In the genomic region with DNA sequence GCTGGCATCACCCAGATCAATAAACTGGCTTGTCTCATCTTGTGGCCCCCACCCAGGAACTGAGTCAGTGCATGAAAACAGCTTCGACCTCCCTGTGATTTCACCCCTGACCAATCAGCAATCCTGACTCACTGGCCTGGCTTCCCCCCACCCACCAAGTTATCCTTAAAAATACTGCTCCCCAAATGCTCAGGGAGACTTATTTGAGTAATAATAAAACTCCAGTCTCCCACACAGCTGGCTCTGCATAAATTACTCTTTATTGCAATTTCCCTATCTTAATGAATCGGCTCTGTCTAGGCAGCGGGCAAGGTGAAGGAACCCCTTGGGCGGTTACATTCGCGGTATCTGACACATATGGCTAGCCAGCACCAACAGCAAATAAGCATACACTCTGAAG, we compare ENCODE assay signal across 18 cellular contexts. TPM values are rescaled to one million over a fixed set of nuclear protein-coding genes. Genes with fewer than 3 reads are reported as not detected.
DNase-seq lines count a peak whose midpoint lies in the region; ATAC-seq, FAIRE-seq and TF ChIP-seq lines count a peak whose summit lies in the region.
"Had no signal": no experiment of that assay in that cellular context is flagged by ENCODE, and none has a peak within 500 bp of the region (broad histone marks: within the 10 kb centered on the region; RNA-seq: fewer than 3 reads in every experiment).

No MANE protein-coding gene starts in this region.

- ATAC-seq in WTC11, result no peak
- ATAC-seq: effector memory CD8-positive, alpha-beta T cell had no signal

- H3K27me3 ChIP-seq in bronchial epithelial cell (ENCODE audit: control insufficient read depth, insufficient read depth, low read length), result no peaks in the 10 kb centered on the region

- no peaks in the 10 kb centered on the region for H3K36me3 ChIP-seq in bronchial epithelial cell (ENCODE audit: control insufficient read depth, insufficient read depth, low read length)

- no peak for DNase-seq in activated CD4-positive, alpha-beta T cell treated with anti-CD3 and anti-CD28 coated beads, Interleukin-2, amount 10 ng/mL, durations not matched to agents 24 days and 14 days
- DNase-seq in activated CD4-positive, alpha-beta T cell treated with anti-CD3 and anti-CD28 coated beads for 1 hour, result no peak
- DNase-seq in H54 (ENCODE audit: insufficient read length, low spot score) (no peak), bronchial epithelial cell (ENCODE audit: low read depth) (peak; percentile 50), WTC11 (ENCODE audit: low spot score) (no peak), cerebellum (ENCODE audit: low spot score) (no peak), A172 (ENCODE audit: low spot score) (no peak)
- DNase-seq in stimulated activated CD4-positive, alpha-beta T cell treated with anti-CD3 and anti-CD28 coated beads, Interleukin-4, amount 100 ng/mL, for 48 hours (ENCODE audit: low read depth in 2 of 2), result peak; percentile 11 to 53
- DNase-seq: DND-41; effector memory CD8-positive, alpha-beta T cell; hippocampal formation; NCI-H187; NCI-H446 treated with DMSO at 0.1 percent for 48 hours; SHP77 treated with DMSO at 0.1 percent for 48 hours had no signal

- FAIRE-seq in H54 (lab: Jason Lieb, UNC) (peak; percentile 48), bronchial epithelial cell (lab: Jason Lieb, UNC) (no peak)
- FAIRE-seq: urothelium cell line had no signal

- H3K9me3 Mint-ChIP-seq in activated CD4-positive, alpha-beta T cell treated with anti-CD3 and anti-CD28 coated beads, Interleukin-2, amount 10 ng/mL, durations not matched to agents 24 days and 14 days, result no peaks in the 10 kb centered on the region
- H3K9me3 Mint-ChIP-seq in WTC11, result peaks cover 4% of the 10 kb centered on the region; the same call in 1 of the 2 replicates
- H3K9me3 Mint-ChIP-seq: CD4-positive, CD25-positive, alpha-beta regulatory T cell; central memory CD8-positive, alpha-beta T cell; effector memory CD8-positive, alpha-beta T cell had no signal

- no peak overlapping the region for H3K27ac Mint-ChIP-seq in activated CD4-positive, alpha-beta T cell treated with anti-CD3 and anti-CD28 coated beads, Interleukin-2, amount 10 ng/mL, durations not matched to agents 24 days and 14 days
- H3K27ac Mint-ChIP-seq in WTC11, result no peak overlapping the region
- H3K27ac Mint-ChIP-seq: CD4-positive, CD25-positive, alpha-beta regulatory T cell; effector memory CD8-positive, alpha-beta T cell had no signal

- CTCF ChIA-PET in WTC11 (lab: Charles Lee), result interaction anchor here (1.1 to 1.9 kb wide), 2 partner anchors 35 kb away, joined by 4 to 5 read pairs; no protein-coding TSS in a partner anchor

- no peaks in the 10 kb centered on the region for H3K36me3 Mint-ChIP-seq in activated CD4-positive, alpha-beta T cell treated with anti-CD3 and anti-CD28 coated beads, Interleukin-2, amount 10 ng/mL, durations not matched to agents 24 days and 14 days (ENCODE audit: low read depth)
- no peaks in the 10 kb centered on the region for H3K36me3 Mint-ChIP-seq in WTC11
- H3K36me3 Mint-ChIP-seq: CD4-positive, CD25-positive, alpha-beta regulatory T cell had no signal

- TF ChIP-seq CTCF in bronchial epithelial cell (IDR thresholded peaks at IDR 0.05; ENCODE audit: insufficient read depth, low read length, severe bottlenecking) (no peak), WTC11 (IDR thresholded peaks at IDR 0.05) (no peak)

- TF ChIP-seq POLR2A in H54 (IDR thresholded peaks at IDR 0.05; ENCODE audit: low read depth, low read length), result no peak

- H3K4me3 Mint-ChIP-seq in activated CD4-positive, alpha-beta T cell treated with anti-CD3 and anti-CD28 coated beads, Interleukin-2, amount 10 ng/mL, durations not matched to agents 24 days and 14 days, result peak overlapping the region; percentile 4
- H3K4me3 Mint-ChIP-seq in WTC11, result no peak overlapping the region
- H3K4me3 Mint-ChIP-seq: CD4-positive, CD25-positive, alpha-beta regulatory T cell; central memory CD8-positive, alpha-beta T cell; effector memory CD8-positive, alpha-beta T cell had no signal

- H3K27me3 Mint-ChIP-seq in activated CD4-positive, alpha-beta T cell treated with anti-CD3 and anti-CD28 coated beads, Interleukin-2, amount 10 ng/mL, durations not matched to agents 24 days and 14 days, result no peaks in the 10 kb centered on the region
- no peaks in the 10 kb centered on the region for H3K27me3 Mint-ChIP-seq in WTC11 (ENCODE audit: low read depth)
- H3K27me3 Mint-ChIP-seq: central memory CD8-positive, alpha-beta T cell had no signal

- intact Hi-C loops in activated CD4-positive, alpha-beta T cell treated with anti-CD3 and anti-CD28 coated beads, Interleukin-2, amount 10 ng/mL, durations not matched to agents 24 days and 14 days (cut with micrococcal nuclease), result no loop called here

- no peak overlapping the region for H3K4me3 ChIP-seq in bronchial epithelial cell (ENCODE audit: low read depth, low read length)

- POLR2A ChIA-PET in WTC11 (lab: Charles Lee), result no interaction called here

- peaks cover 6% of the 10 kb centered on the region for H3K4me1 Mint-ChIP-seq in activated CD4-positive, alpha-beta T cell treated with anti-CD3 and anti-CD28 coated beads, Interleukin-2, amount 10 ng/mL, durations not matched to agents 24 days and 14 days
- H3K4me1 Mint-ChIP-seq in WTC11, result no peaks in the 10 kb centered on the region
- H3K4me1 Mint-ChIP-seq: central memory CD8-positive, alpha-beta T cell had no signal

TF ChIP-seq in WTC11, 78 proteins besides CTCF, POLR2A, EP300 and RAD21:
- TF ChIP-seq SOX15 (CRISPR knock-in tag; IDR thresholded peaks at IDR 0.05) (no peak), PREB (CRISPR knock-in tag; IDR thresholded peaks at IDR 0.05; ENCODE audit: borderline replicate concordance) (no peak), FOXK1 (CRISPR knock-in tag; IDR thresholded peaks at IDR 0.05) (no peak), GABPB1 (CRISPR knock-in tag; IDR thresholded peaks at IDR 0.05) (no peak), CREB1 (CRISPR knock-in tag; IDR thresholded peaks at IDR 0.05) (no peak), ATF1 (CRISPR knock-in tag; IDR thresholded peaks at IDR 0.05) (no peak)

RNA-seq across cellular contexts. Expression of gene RABEP1, which starts 9.8 kb away (rescaled TPM):
- 57.3 and 58.2 TPM in 2 replicates for total RNA-seq in activated CD4-positive, alpha-beta T cell treated with anti-CD3 and anti-CD28 coated beads, Interleukin-2, amount 10 ng/mL, durations not matched to agents 24 days and 14 days
- total RNA-seq in bronchial epithelial cell (38.5 and 41.1 TPM in 2 replicates), WTC11 (2021) (37.7 to 42.0 TPM (median 40.9 TPM) in 3 replicates), cerebellum (63.1 TPM)
- total RNA-seq in A172 (2014; rRNA removed; shearing (Covaris generic)), result 54.0 and 60.9 TPM in 2 replicates

RNA-seq across cellular contexts. Expression of gene SCIMP, which starts 37.7 kb away (rescaled TPM):
- not detected in 2 replicates for total RNA-seq in activated CD4-positive, alpha-beta T cell treated with anti-CD3 and anti-CD28 coated beads, Interleukin-2, amount 10 ng/mL, durations not matched to agents 24 days and 14 days
- not detected in 2 replicates for total RNA-seq in bronchial epithelial cell
- not detected in 3 replicates for total RNA-seq in WTC11 (2021)
- total RNA-seq in cerebellum, result 0.54 TPM
- not detected in 2 replicates for total RNA-seq in A172 (2014; rRNA removed; shearing (Covaris generic))
- total RNA-seq: CD4-positive, CD25-positive, alpha-beta regulatory T cell; T-helper 2 cell treated with Interferon-gamma antibody and Interleukin-4, amounts not matched to agents 100 ng/mL and 5 ng/mL, for 36 hours had no signal

Comparison
In these comparisons a context has a peak if more than half of its experiments do, and no peak if none do; other contexts are left out.
1. DNase-seq: peak in bronchial epithelial cell (single experiment) and stimulated activated CD4-positive, alpha-beta T cell treated with anti-CD3 and anti-CD28 coated beads, Interleukin-4, amount 100 ng/mL, for 48 hours (2 of 2); none in activated CD4-positive, alpha-beta T cell treated with anti-CD3 and anti-CD28 coated beads, Interleukin-2, amount 10 ng/mL, durations not matched to agents 24 days and 14 days (single experiment), activated CD4-positive, alpha-beta T cell treated with anti-CD3 and anti-CD28 coated beads for 1 hour (single experiment), H54 (single experiment), WTC11 (single experiment), cerebellum (single experiment) and A172 (single experiment).